In genomic region chr3:69428657-69429255, GRCh38 we compare ENCODE assay signal across 28 cellular contexts.
"Had no signal": no experiment of that assay in that cellular context is flagged by ENCODE, and none has a peak within 500 bp of the region (broad histone marks: within the 10 kb centered on the region; RNA-seq: fewer than 3 reads in every experiment).

No MANE protein-coding gene starts in this region.

- H3K4me3 ChIP-seq: ovary, prostate gland, sigmoid colon, smooth muscle cell, thoracic aorta had no signal

- H3K27ac Mint-ChIP-seq: activated CD4-positive, alpha-beta T cell treated with anti-CD3 and anti-CD28 coated beads, Interleukin-2, amount 10 ng/mL, durations not matched to agents 7 days and 5 days; activated CD8-positive, alpha-beta T cell treated with anti-CD3 and anti-CD28 coated beads for 36 hours; activated naive CD4-positive, alpha-beta T cell treated with anti-CD3 and anti-CD28 coated beads, Interleukin-2, amount 50 U/mL, for 72 hours; dendritic cell treated with granulocyte-macrophage colony-stimulating factor and Interleukin-4, amounts not matched to agents 40 ng/mL and 50 ng/mL, for 4 days; endodermal cell; mesothelial cell of epicardium; naive B cell; nephron progenitor cell; T-helper 17 cell had no signal

- H3K27ac ChIP-seq: brain microvascular endothelial cell, neutrophil, ovary, prostate gland, sigmoid colon, thoracic aorta had no signal

- H3K27me3 ChIP-seq: brain microvascular endothelial cell, neutrophil, ovary, sigmoid colon had no signal

- H3K9me3 Mint-ChIP-seq: activated CD4-positive, alpha-beta T cell treated with anti-CD3 and anti-CD28 coated beads, Interleukin-2, amount 10 ng/mL, durations not matched to agents 7 days and 5 days; activated CD8-positive, alpha-beta T cell treated with anti-CD3 and anti-CD28 coated beads for 36 hours; activated naive CD4-positive, alpha-beta T cell treated with anti-CD3 and anti-CD28 coated beads, Interleukin-2, amount 50 U/mL, for 72 hours; activated T-cell treated with anti-CD3 and anti-CD28 coated beads, Interleukin-2, amount 50 U/mL, for 4 hours; dendritic cell treated with granulocyte-macrophage colony-stimulating factor and Interleukin-4, amounts not matched to agents 40 ng/mL and 50 ng/mL, for 4 days; endodermal cell; mesothelial cell of epicardium; naive B cell; nephron progenitor cell had no signal

- H3K9me3 ChIP-seq: neutrophil, ovary, prostate gland, sigmoid colon, thoracic aorta had no signal

- H3K36me3 ChIP-seq: brain microvascular endothelial cell, neutrophil, ovary, prostate gland, sigmoid colon, thoracic aorta had no signal

- H3K4me1 Mint-ChIP-seq: naive B cell had no signal

- H3K36me3 Mint-ChIP-seq: activated naive CD4-positive, alpha-beta T cell treated with anti-CD3 and anti-CD28 coated beads, Interleukin-2, amount 50 U/mL, for 72 hours; mesothelial cell of epicardium; naive B cell had no signal

- H3K4me1 ChIP-seq: prostate gland had no signal

- H3K27me3 Mint-ChIP-seq: dendritic cell treated with granulocyte-macrophage colony-stimulating factor and Interleukin-4, amounts not matched to agents 40 ng/mL and 50 ng/mL, for 4 days; naive B cell had no signal

- ATAC-seq: activated CD8-positive, alpha-beta T cell treated with anti-CD3 and anti-CD28 coated beads for 36 hours; activated T-cell treated with anti-CD3 and anti-CD28 coated beads, Interleukin-2, amount 50 U/mL, for 4 hours; SK-N-SH treated with all-trans-retinoic acid at 6 μM for 48 hours; T-helper 17 cell had no signal

- H3K4me3 Mint-ChIP-seq: activated CD4-positive, alpha-beta T cell treated with anti-CD3 and anti-CD28 coated beads, Interleukin-2, amount 10 ng/mL, durations not matched to agents 7 days and 5 days; activated CD8-positive, alpha-beta T cell treated with anti-CD3 and anti-CD28 coated beads for 36 hours; activated T-cell treated with anti-CD3 and anti-CD28 coated beads, Interleukin-2, amount 50 U/mL, for 4 hours; dendritic cell treated with granulocyte-macrophage colony-stimulating factor and Interleukin-4, amounts not matched to agents 40 ng/mL and 50 ng/mL, for 4 days; endodermal cell; mesothelial cell of epicardium; naive B cell; nephron progenitor cell; T-helper 17 cell had no signal

- DNase-seq: activated CD4-positive, alpha-beta T cell treated with anti-CD3 and anti-CD28 coated beads, Interleukin-2, amount 10 ng/mL, durations not matched to agents 7 days and 5 days; activated CD4-positive, CD25-positive, alpha-beta regulatory T cell treated with anti-CD3 and anti-CD28 coated beads, Interleukin-2, amount 50 U/mL, for 72 hours; activated CD8-positive, alpha-beta T cell treated with anti-CD3 and anti-CD28 coated beads for 36 hours; activated naive CD4-positive, alpha-beta T cell; activated T-cell treated with anti-CD3 and anti-CD28 coated beads, Interleukin-2, amount 50 U/mL, for 4 hours; amniotic stem cell; brain microvascular endothelial cell; central memory CD4-positive, alpha-beta T cell; endodermal cell; foreskin melanocyte; left cardiac atrium; naive B cell; nephron progenitor cell; ovary; retina; sigmoid colon; stimulated activated naive CD4-positive, alpha-beta T cell treated with Interleukin-2 at 50 U/mL for 16 hours; T-helper 17 cell; T1000; trophoblast cell had no signal
